8 cellular contexts compared by ENCODE assay signal in the genomic region with DNA sequence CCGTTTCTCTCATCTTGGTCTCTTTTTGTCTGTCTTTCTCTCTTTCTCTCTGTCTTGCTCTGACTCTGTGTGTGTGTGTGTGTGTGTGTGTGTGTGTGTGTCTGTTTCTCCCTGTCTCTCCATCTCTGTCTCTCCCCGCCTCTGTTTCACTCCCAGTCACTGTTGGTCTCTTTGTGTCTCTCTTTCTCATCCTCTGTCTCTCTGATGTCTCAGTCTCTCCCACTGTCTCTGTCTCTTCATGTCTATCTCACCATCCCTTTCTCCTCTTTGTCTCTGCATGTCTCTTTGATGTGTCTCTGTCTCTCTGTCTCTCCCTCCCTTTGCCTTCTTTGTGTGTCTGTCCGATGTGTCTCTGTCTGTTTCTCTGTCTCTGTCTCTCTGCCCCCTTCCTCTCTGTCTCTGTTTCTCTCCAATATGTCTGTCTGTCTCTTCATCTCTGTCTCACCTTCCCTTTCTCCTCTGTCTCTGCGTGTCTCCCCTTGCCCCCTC. TPM values are rescaled to one million over a fixed set of nuclear protein-coding genes. Genes with fewer than 3 reads are reported as not detected.
DNase-seq lines count a peak whose midpoint lies in the region; ATAC-seq, FAIRE-seq and TF ChIP-seq lines count a peak whose summit lies in the region.

No MANE protein-coding gene starts in this region.

- no peaks in the 10 kb centered on the region for H3K36me3 ChIP-seq in smooth muscle cell (ENCODE audit: low read depth)

- peak overlapping the region; percentile 82 for H3K4me2 ChIP-seq in smooth muscle cell

- H2AFZ ChIP-seq in smooth muscle cell (ENCODE audit: low read depth) = peak overlapping the region; percentile 69

- peak; percentile 9 for FAIRE-seq in GM12891 (lab: Jason Lieb, UNC)

- peaks cover 15% of the 10 kb centered on the region for H3K4me1 ChIP-seq in smooth muscle cell (ENCODE audit: low read depth)

- peaks cover 29% of the 10 kb centered on the region for H3K27me3 ChIP-seq in smooth muscle cell (ENCODE audit: low read depth)

- H3F3A ChIP-seq in smooth muscle cell (ENCODE audit: low read depth) = peaks cover 12% of the 10 kb centered on the region

- DNase-seq in GM12891 (ENCODE audit: insufficient read length, low spot score) (no peak), foreskin fibroblast (peak; percentile 33 to 60), smooth muscle cell (lab: John Stamatoyannopoulos, UW; ENCODE audit: unreplicated experiment) (no peak), epidermal melanocyte (ENCODE audit: insufficient read length, low spot score) (no peak), NOMO-1 treated with DMSO at 0.1 percent for 48 hours (lab: John Stamatoyannopoulos, UW; ENCODE audit: unreplicated experiment) (no peak)
- DNase-seq in activated CD4-positive, alpha-beta T cell treated with anti-CD3 and anti-CD28 coated beads, Interleukin-2, amount 50 U/mL, for 1 hour = no peak

- WGBS in smooth muscle cell (ENCODE audit: low lambda C conversion rate) = 32% methylated on average over 4 of the region's 4 CpGs

- H3K4me3 ChIP-seq in foreskin fibroblast (ENCODE audit: low read depth in 1 of 2, low read length in 2 of 2) = peak overlapping the region; percentile 63 to 82
- H3K4me3 ChIP-seq in smooth muscle cell = peak overlapping the region; percentile 46

- TF ChIP-seq CTCF in VCaP (conservative IDR thresholded peaks at IDR 0.05) = no peak
- TF ChIP-seq CTCF in foreskin fibroblast (IDR thresholded peaks at IDR 0.05; ENCODE audit: low read depth, low read length) = no peak
- no peak for TF ChIP-seq CTCF in smooth muscle cell (IDR thresholded peaks at IDR 0.05; ENCODE audit: borderline replicate concordance, insufficient read depth, poor library complexity, severe bottlenecking)

- H3K27ac ChIP-seq in VCaP = peak overlapping the region; percentile 89; the same call in 1 of the 2 replicates
- peak overlapping the region; percentile 57 for H3K27ac ChIP-seq in smooth muscle cell (ENCODE audit: low read depth)

- H3K9ac ChIP-seq in smooth muscle cell (ENCODE audit: low read depth) = peak overlapping the region; percentile 18

- TF ChIP-seq POLR2A in GM12891 (IDR thresholded peaks at IDR 0.05; ENCODE audit: low read depth, low read length) = no peak

- H4K20me1 ChIP-seq in smooth muscle cell (ENCODE audit: low read depth) = peaks cover 58% of the 10 kb centered on the region

- H3K79me2 ChIP-seq in smooth muscle cell (ENCODE audit: low read depth) = peaks cover 9% of the 10 kb centered on the region

- no peaks in the 10 kb centered on the region for H3K9me3 ChIP-seq in smooth muscle cell (replicated peaks; ENCODE audit: low read depth)

- no peak for ATAC-seq in GM18861 (IDR thresholded peaks at IDR 0.05; ENCODE audit: unreplicated experiment)

TF ChIP-seq in GM12891, 5 proteins besides CTCF, POLR2A, EP300 and RAD21:
- no peak for TF ChIP-seq POLR2AphosphoS5 (IDR thresholded peaks at IDR 0.05; ENCODE audit: low read depth, low read length)
- TF ChIP-seq TAF1 (IDR thresholded peaks at IDR 0.05; ENCODE audit: low read depth, low read length) = no peak
- no peak for TF ChIP-seq SPI1 (IDR thresholded peaks at IDR 0.05; ENCODE audit: low read depth, low read length)
- TF ChIP-seq PAX5 (IDR thresholded peaks at IDR 0.05; ENCODE audit: insufficient read depth, low read length, severe bottlenecking) = no peak
- TF ChIP-seq POU2F2 (IDR thresholded peaks at IDR 0.05; ENCODE audit: low read depth, low read length) = no peak

RNA-seq across cellular contexts. Expression of a gene that starts 2.5 kb away (rescaled TPM):
- polyA plus RNA-seq in GM12891 (2012; ENCODE audit: low read depth, missing spikeins) = 7.2 TPM
- 7.9 and 8.6 TPM in 2 replicates for total RNA-seq in smooth muscle cell
- 33.2 and 36.2 TPM in 2 replicates for polyA plus RNA-seq in smooth muscle cell

Comparison
In these comparisons a context has a peak if more than half of its experiments do, and no peak if none do; other contexts are left out.
1. DNase-seq: peak in foreskin fibroblast (2 of 2); none in GM12891 (single experiment), smooth muscle cell (single experiment), epidermal melanocyte (single experiment), activated CD4-positive, alpha-beta T cell treated with anti-CD3 and anti-CD28 coated beads, Interleukin-2, amount 50 U/mL, for 1 hour (single experiment) and NOMO-1 treated with DMSO at 0.1 percent for 48 hours (single experiment).